Comparison of ENCODE assay signal across 1 cellular context in the genomic region with DNA sequence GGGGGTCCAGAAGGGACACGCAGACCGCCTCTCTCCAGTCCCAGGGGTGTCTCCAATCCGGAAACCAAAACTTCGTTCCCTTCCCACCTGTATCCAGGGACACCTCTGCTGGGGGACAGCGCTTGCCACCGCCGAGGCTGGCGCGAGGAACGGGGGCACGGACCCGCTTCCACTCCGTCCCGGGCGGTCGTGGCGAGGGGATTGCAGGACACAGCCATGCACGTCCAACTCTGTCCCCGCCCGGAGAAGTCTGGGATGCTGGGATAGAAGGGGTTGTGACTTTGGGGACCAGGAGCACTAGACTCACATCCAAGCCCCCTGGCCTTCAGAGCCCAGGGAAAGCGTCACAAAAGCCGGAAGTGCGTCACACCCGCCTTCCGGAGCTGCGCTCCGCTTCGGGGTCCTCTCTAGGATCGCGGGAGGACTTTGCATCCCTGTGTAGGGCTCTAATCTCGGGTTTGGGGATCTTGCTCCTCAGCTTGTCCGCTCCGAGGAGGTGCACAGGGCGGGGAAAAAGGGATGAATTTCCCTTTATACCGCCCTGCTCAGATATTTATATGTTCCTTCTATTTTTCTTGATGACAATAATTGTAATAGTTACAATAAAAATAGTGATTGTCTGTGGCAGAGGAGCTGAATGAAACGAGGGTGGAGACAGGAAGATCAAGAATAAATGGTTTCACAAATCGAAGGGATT.
TF ChIP-seq lines count a peak whose summit lies in the region.

A gene (minus strand): TSS at position 348 of the 697 bp plus-strand sequence. CDS start 3,707 bp downstream, outside the sequence.

TF ChIP-seq in HEK293, 187 proteins besides CTCF, POLR2A, EP300 and RAD21 (continued from another document and continues in another):
- TF ChIP-seq, protein P1, sequence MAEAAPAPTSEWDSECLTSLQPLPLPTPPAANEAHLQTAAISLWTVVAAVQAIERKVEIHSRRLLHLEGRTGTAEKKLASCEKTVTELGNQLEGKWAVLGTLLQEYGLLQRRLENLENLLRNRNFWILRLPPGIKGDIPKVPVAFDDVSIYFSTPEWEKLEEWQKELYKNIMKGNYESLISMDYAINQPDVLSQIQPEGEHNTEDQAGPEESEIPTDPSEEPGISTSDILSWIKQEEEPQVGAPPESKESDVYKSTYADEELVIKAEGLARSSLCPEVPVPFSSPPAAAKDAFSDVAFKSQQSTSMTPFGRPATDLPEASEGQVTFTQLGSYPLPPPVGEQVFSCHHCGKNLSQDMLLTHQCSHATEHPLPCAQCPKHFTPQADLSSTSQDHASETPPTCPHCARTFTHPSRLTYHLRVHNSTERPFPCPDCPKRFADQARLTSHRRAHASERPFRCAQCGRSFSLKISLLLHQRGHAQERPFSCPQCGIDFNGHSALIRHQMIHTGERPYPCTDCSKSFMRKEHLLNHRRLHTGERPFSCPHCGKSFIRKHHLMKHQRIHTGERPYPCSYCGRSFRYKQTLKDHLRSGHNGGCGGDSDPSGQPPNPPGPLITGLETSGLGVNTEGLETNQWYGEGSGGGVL (tag by site-specific recombination; IDR thresholded peaks at IDR 0.05): 0 out of 2 replicates have a peak, but pooled peaks have one; percentile 14
- TF ChIP-seq, protein P2, sequence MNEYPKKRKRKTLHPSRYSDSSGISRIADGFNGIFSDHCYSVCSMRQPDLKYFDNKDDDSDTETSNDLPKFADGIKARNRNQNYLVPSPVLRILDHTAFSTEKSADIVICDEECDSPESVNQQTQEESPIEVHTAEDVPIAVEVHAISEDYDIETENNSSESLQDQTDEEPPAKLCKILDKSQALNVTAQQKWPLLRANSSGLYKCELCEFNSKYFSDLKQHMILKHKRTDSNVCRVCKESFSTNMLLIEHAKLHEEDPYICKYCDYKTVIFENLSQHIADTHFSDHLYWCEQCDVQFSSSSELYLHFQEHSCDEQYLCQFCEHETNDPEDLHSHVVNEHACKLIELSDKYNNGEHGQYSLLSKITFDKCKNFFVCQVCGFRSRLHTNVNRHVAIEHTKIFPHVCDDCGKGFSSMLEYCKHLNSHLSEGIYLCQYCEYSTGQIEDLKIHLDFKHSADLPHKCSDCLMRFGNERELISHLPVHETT (tag by site-specific recombination; IDR thresholded peaks at IDR 0.05): peak; percentile 88
- TF ChIP-seq ZNF76 (tag by site-specific recombination; IDR thresholded peaks at IDR 0.05; ENCODE audit: borderline replicate concordance, low read depth) (peak; percentile 73), ZFP41 (tag by site-specific recombination; IDR thresholded peaks at IDR 0.05; ENCODE audit: borderline replicate concordance) (no peak), KLF9 (tag by site-specific recombination; IDR thresholded peaks at IDR 0.05; ENCODE audit: low read depth) (0 out of 2 replicates have a peak, but pooled peaks have one; percentile 16), TRIM28 (IDR thresholded peaks at IDR 0.05; ENCODE audit: borderline replicate concordance, low read length) (peak; percentile 31; the same call in 1 of the 2 replicates), ZNF433 (tag by site-specific recombination; IDR thresholded peaks at IDR 0.05; ENCODE audit: low read depth) (no peak), ZNF660 (tag by site-specific recombination; IDR thresholded peaks at IDR 0.05) (peak; percentile 74), ZBTB8A (tag by site-specific recombination; IDR thresholded peaks at IDR 0.05) (peak; percentile 80), SCRT2 (tag by site-specific recombination; IDR thresholded peaks at IDR 0.05) (peak; percentile 58), GLIS1 (tag by site-specific recombination; IDR thresholded peaks at IDR 0.05) (peak; percentile 47; the same call in 1 of the 2 replicates), ZNF23 (tag by site-specific recombination; IDR thresholded peaks at IDR 0.05; ENCODE audit: borderline replicate concordance) (no peak), ZSCAN30 (tag by site-specific recombination; IDR thresholded peaks at IDR 0.05) (peak; percentile 52; the same call in 1 of the 2 replicates), ZNF600 (tag by site-specific recombination; IDR thresholded peaks at IDR 0.05) (peak; percentile 27; the same call in 1 of the 2 replicates), ZNF2 (tag by site-specific recombination; IDR thresholded peaks at IDR 0.05) (peak; percentile 81), IKZF3 (tag by site-specific recombination; IDR thresholded peaks at IDR 0.05) (peak; percentile 72; the same call in 1 of the 2 replicates), SP3 (tag by site-specific recombination; IDR thresholded peaks at IDR 0.05) (peak; percentile 46), ZNF24 (tag by site-specific recombination; IDR thresholded peaks at IDR 0.05) (peak; percentile 64; the same call in 1 of the 2 replicates), ZNF366 (tag by site-specific recombination; conservative IDR thresholded peaks at IDR 0.05) (peak; percentile 83), KLF8 (tag by site-specific recombination; IDR thresholded peaks at IDR 0.05) (peak; percentile 67)
- TF ChIP-seq, protein P3, sequence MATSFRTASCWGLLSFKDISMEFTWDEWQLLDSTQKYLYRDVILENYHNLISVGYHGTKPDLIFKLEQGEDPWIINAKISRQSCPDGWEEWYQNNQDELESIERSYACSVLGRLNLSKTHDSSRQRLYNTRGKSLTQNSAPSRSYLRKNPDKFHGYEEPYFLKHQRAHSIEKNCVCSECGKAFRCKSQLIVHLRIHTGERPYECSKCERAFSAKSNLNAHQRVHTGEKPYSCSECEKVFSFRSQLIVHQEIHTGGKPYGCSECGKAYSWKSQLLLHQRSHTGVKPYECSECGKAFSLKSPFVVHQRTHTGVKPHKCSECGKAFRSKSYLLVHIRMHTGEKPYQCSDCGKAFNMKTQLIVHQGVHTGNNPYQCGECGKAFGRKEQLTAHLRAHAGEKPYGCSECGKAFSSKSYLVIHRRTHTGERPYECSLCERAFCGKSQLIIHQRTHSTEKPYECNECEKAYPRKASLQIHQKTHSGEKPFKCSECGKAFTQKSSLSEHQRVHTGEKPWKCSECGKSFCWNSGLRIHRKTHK (tag by site-specific recombination; IDR thresholded peaks at IDR 0.05): no peak
- TF ChIP-seq, protein P4, sequence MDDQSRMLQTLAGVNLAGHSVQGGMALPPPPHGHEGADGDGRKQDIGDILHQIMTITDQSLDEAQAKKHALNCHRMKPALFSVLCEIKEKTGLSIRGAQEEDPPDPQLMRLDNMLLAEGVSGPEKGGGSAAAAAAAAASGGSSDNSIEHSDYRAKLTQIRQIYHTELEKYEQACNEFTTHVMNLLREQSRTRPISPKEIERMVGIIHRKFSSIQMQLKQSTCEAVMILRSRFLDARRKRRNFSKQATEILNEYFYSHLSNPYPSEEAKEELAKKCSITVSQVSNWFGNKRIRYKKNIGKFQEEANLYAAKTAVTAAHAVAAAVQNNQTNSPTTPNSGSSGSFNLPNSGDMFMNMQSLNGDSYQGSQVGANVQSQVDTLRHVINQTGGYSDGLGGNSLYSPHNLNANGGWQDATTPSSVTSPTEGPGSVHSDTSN (CRISPR knock-in tag; IDR thresholded peaks at IDR 0.05): no peak
- TF ChIP-seq, protein P5, sequence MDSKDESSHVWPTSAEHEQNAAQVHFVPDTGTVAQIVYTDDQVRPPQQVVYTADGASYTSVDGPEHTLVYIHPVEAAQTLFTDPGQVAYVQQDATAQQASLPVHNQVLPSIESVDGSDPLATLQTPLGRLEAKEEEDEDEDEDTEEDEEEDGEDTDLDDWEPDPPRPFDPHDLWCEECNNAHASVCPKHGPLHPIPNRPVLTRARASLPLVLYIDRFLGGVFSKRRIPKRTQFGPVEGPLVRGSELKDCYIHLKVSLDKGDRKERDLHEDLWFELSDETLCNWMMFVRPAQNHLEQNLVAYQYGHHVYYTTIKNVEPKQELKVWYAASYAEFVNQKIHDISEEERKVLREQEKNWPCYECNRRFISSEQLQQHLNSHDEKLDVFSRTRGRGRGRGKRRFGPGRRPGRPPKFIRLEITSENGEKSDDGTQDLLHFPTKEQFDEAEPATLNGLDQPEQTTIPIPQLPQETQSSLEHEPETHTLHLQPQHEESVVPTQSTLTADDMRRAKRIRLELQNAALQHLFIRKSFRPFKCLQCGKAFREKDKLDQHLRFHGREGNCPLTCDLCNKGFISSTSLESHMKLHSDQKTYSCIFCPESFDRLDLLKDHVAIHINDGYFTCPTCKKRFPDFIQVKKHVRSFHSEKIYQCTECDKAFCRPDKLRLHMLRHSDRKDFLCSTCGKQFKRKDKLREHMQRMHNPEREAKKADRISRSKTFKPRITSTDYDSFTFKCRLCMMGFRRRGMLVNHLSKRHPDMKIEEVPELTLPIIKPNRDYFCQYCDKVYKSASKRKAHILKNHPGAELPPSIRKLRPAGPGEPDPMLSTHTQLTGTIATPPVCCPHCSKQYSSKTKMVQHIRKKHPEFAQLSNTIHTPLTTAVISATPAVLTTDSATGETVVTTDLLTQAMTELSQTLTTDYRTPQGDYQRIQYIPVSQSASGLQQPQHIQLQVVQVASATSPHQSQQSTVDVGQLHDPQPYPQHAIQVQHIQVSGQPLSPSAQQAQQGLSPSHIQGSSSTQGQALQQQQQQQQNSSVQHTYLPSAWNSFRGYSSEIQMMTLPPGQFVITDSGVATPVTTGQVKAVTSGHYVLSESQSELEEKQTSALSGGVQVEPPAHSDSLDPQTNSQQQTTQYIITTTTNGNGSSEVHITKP (tag by site-specific recombination; IDR thresholded peaks at IDR 0.05): peak; percentile 35
- TF ChIP-seq, protein P6, sequence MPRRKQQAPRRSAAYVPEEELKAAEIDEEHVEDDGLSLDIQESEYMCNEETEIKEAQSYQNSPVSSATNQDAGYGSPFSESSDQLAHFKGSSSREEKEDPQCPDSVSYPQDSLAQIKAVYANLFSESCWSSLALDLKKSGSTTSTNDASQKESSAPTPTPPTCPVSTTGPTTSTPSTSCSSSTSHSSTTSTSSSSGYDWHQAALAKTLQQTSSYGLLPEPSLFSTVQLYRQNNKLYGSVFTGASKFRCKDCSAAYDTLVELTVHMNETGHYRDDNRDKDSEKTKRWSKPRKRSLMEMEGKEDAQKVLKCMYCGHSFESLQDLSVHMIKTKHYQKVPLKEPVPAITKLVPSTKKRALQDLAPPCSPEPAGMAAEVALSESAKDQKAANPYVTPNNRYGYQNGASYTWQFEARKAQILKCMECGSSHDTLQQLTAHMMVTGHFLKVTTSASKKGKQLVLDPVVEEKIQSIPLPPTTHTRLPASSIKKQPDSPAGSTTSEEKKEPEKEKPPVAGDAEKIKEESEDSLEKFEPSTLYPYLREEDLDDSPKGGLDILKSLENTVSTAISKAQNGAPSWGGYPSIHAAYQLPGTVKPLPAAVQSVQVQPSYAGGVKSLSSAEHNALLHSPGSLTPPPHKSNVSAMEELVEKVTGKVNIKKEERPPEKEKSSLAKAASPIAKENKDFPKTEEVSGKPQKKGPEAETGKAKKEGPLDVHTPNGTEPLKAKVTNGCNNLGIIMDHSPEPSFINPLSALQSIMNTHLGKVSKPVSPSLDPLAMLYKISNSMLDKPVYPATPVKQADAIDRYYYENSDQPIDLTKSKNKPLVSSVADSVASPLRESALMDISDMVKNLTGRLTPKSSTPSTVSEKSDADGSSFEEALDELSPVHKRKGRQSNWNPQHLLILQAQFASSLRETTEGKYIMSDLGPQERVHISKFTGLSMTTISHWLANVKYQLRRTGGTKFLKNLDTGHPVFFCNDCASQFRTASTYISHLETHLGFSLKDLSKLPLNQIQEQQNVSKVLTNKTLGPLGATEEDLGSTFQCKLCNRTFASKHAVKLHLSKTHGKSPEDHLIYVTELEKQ (tag by site-specific recombination; IDR thresholded peaks at IDR 0.05; ENCODE audit: borderline replicate concordance): no peak
- TF ChIP-seq, protein P7, sequence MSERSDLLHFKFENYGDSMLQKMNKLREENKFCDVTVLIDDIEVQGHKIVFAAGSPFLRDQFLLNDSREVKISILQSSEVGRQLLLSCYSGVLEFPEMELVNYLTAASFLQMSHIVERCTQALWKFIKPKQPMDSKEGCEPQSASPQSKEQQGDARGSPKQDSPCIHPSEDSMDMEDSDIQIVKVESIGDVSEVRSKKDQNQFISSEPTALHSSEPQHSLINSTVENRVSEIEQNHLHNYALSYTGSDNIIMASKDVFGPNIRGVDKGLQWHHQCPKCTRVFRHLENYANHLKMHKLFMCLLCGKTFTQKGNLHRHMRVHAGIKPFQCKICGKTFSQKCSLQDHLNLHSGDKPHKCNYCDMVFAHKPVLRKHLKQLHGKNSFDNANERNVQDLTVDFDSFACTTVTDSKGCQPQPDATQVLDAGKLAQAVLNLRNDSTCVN (tag by site-specific recombination; optimal IDR thresholded peaks at IDR 0.05): peak; percentile 45
- TF ChIP-seq, protein P8, sequence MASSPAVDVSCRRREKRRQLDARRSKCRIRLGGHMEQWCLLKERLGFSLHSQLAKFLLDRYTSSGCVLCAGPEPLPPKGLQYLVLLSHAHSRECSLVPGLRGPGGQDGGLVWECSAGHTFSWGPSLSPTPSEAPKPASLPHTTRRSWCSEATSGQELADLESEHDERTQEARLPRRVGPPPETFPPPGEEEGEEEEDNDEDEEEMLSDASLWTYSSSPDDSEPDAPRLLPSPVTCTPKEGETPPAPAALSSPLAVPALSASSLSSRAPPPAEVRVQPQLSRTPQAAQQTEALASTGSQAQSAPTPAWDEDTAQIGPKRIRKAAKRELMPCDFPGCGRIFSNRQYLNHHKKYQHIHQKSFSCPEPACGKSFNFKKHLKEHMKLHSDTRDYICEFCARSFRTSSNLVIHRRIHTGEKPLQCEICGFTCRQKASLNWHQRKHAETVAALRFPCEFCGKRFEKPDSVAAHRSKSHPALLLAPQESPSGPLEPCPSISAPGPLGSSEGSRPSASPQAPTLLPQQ (tag by site-specific recombination; IDR thresholded peaks at IDR 0.05): peak; percentile 40; the same call in 1 of the 2 replicates
- TF ChIP-seq, protein P9, sequence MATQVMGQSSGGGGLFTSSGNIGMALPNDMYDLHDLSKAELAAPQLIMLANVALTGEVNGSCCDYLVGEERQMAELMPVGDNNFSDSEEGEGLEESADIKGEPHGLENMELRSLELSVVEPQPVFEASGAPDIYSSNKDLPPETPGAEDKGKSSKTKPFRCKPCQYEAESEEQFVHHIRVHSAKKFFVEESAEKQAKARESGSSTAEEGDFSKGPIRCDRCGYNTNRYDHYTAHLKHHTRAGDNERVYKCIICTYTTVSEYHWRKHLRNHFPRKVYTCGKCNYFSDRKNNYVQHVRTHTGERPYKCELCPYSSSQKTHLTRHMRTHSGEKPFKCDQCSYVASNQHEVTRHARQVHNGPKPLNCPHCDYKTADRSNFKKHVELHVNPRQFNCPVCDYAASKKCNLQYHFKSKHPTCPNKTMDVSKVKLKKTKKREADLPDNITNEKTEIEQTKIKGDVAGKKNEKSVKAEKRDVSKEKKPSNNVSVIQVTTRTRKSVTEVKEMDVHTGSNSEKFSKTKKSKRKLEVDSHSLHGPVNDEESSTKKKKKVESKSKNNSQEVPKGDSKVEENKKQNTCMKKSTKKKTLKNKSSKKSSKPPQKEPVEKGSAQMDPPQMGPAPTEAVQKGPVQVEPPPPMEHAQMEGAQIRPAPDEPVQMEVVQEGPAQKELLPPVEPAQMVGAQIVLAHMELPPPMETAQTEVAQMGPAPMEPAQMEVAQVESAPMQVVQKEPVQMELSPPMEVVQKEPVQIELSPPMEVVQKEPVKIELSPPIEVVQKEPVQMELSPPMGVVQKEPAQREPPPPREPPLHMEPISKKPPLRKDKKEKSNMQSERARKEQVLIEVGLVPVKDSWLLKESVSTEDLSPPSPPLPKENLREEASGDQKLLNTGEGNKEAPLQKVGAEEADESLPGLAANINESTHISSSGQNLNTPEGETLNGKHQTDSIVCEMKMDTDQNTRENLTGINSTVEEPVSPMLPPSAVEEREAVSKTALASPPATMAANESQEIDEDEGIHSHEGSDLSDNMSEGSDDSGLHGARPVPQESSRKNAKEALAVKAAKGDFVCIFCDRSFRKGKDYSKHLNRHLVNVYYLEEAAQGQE (tag by site-specific recombination; IDR thresholded peaks at IDR 0.05): peak; percentile 63; the same call in 1 of the 2 replicates
